ENCODE assay signal across 8 cellular contexts in the genomic region with DNA sequence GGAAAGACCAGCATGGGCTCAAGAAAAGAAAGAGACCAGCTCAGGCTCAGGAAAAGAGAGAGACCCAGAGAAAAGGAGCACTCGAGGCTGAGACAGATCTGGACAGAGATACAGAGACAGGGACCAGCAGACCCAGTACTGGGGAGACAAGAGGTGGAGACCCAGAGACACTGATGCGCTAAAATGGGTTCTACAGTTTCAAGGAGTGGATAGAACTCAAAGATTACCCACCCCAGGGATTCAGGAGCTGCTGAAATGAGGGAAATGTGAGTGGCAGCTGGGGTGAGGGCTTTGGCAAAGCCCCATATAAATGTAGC. TPM values are rescaled to one million over a fixed set of nuclear protein-coding genes. Genes with fewer than 3 reads are reported as not detected.
DNase-seq lines count a peak whose midpoint lies in the region; ATAC-seq and TF ChIP-seq lines count a peak whose summit lies in the region.

No MANE protein-coding gene starts in this region.

- no peak for TF ChIP-seq EP300 in transverse colon (IDR thresholded peaks at IDR 0.05; ENCODE audit: low read depth)

- intact Hi-C loops in body of pancreas (cut with DNase I) (no loop called here), lower lobe of right lung (cut with DNase I) (no loop called here), transverse colon (cut with DNase I; ENCODE audit: low total_unique reads) (no loop called here)

- H3K36me3 ChIP-seq in body of pancreas (replicated peaks in 1 of 2; ENCODE audit: insufficient read depth in 1 of 2, low read depth in 2 of 2): no peaks in the 10 kb centered on the region
- no peaks in the 10 kb centered on the region for H3K36me3 ChIP-seq in lower lobe of right lung
- no peaks in the 10 kb centered on the region for H3K36me3 ChIP-seq in transverse colon

- peak overlapping the region; percentile 83 for H3K4me3 Mint-ChIP-seq in activated T-cell treated with anti-CD3 and anti-CD28 coated beads, Interleukin-2, amount 50 U/mL, for 4 hours

- H3K27me3 ChIP-seq in body of pancreas: no peaks in the 10 kb centered on the region
- no peaks in the 10 kb centered on the region for H3K27me3 ChIP-seq in lower lobe of right lung (ENCODE audit: low read depth)
- H3K27me3 ChIP-seq in transverse colon: no peaks in the 10 kb centered on the region

- no peaks in the 10 kb centered on the region for H3K9me3 ChIP-seq in body of pancreas
- H3K9me3 ChIP-seq in lower lobe of right lung: peaks cover 39% of the 10 kb centered on the region
- peaks cover 11 to 18% of the 10 kb centered on the region in 2 donors for H3K9me3 ChIP-seq in transverse colon

- TF ChIP-seq CTCF in body of pancreas (IDR thresholded peaks at IDR 0.05) (no peak), lower lobe of right lung (IDR thresholded peaks at IDR 0.05) (no peak), transverse colon (IDR thresholded peaks at IDR 0.05) (no peak)

- in situ Hi-C loops in transverse colon (cut with MboI; ENCODE audit: low pct_ligation_motif_present in 1 of 4, low pct_unique_long_range_greater_than_20kb in 1 of 4, low sequenced_read_pairs in 3 of 4): no loop called here

- peaks cover 8% of the 10 kb centered on the region for H3K36me3 Mint-ChIP-seq in activated T-cell treated with anti-CD3 and anti-CD28 coated beads, Interleukin-2, amount 50 U/mL, for 4 hours (ENCODE audit: insufficient read depth)

- H3K9me3 Mint-ChIP-seq in activated T-cell treated with anti-CD3 and anti-CD28 coated beads, Interleukin-2, amount 50 U/mL, for 4 hours: peaks cover 27% of the 10 kb centered on the region

- H3K4me3 ChIP-seq in body of pancreas: peak overlapping the region; percentile 66 to 88
- peak overlapping the region; percentile 86 for H3K4me3 ChIP-seq in lower lobe of right lung
- H3K4me3 ChIP-seq in transverse colon: peak overlapping the region; percentile 26 to 99 (median 78)

- TF ChIP-seq POLR2A in body of pancreas (IDR thresholded peaks at IDR 0.05) (no peak), transverse colon (IDR thresholded peaks at IDR 0.05) (no peak)

- H3K27me3 Mint-ChIP-seq in activated T-cell treated with anti-CD3 and anti-CD28 coated beads, Interleukin-2, amount 50 U/mL, for 4 hours (ENCODE audit: low read depth): no peaks in the 10 kb centered on the region

- ATAC-seq in activated T-cell treated with anti-CD3 and anti-CD28 coated beads, Interleukin-2, amount 50 U/mL, for 4 hours: no peak
- ATAC-seq in body of pancreas (no peak), lower lobe of right lung (no peak), HG03565 (IDR thresholded peaks at IDR 0.05; ENCODE audit: unreplicated experiment) (no peak)

- WGBS in body of pancreas, 2 donors: 13 to 17% methylated on average over 2 of the region's 2 CpGs
- WGBS in transverse colon (ENCODE audit: low coverage in 1 of 2), 2 donors: 14% methylated on average over 2 of the region's 2 CpGs; no CpG with 5 or more reads in 1 of the 2 donors

- H3K4me1 Mint-ChIP-seq in activated T-cell treated with anti-CD3 and anti-CD28 coated beads, Interleukin-2, amount 50 U/mL, for 4 hours (ENCODE audit: low read depth): peaks cover 11% of the 10 kb centered on the region

- H3K27ac ChIP-seq in body of pancreas (peak overlapping the region in 3 of 4 donors; percentile 84 to 96 (median 94)), lower lobe of right lung (peak overlapping the region; percentile 97), transverse colon (peak overlapping the region; percentile 82 to 97 (median 92))

- H3K4me1 ChIP-seq in body of pancreas: peaks cover 13% of the 10 kb centered on the region
- no peaks in the 10 kb centered on the region for H3K4me1 ChIP-seq in lower lobe of right lung
- H3K4me1 ChIP-seq in transverse colon: peaks cover 0 to 16% (median 7%) of the 10 kb centered on the region in 4 donors

- no peak for DNase-seq in activated T-cell treated with anti-CD3 and anti-CD28 coated beads, Interleukin-2, amount 50 U/mL, for 4 hours
- no peak for DNase-seq in activated T-cell treated with anti-CD3 and anti-CD28 coated beads, Interleukin-2, amount 50 U/mL, for 48 hours
- DNase-seq in body of pancreas (no peak), lower lobe of right lung (no peak), transverse colon (no peak), DMS53 treated with DMSO at 0.1 percent for 48 hours (lab: John Stamatoyannopoulos, UW; ENCODE audit: unreplicated experiment) (no peak)
- no peak for DNase-seq in activated effector memory CD4-positive, alpha-beta T cell treated with Interleukin-2 at 50 U/mL for 16 hours

RNA-seq across cellular contexts. Expression of gene ZSCAN18, which starts 0.6 kb away (rescaled TPM):
- 10 to 100 TPM in 1 of 3 donors, 1 to 10 TPM in 2; 7.6 to 11.7 (median 9.5) TPM for total RNA-seq in activated T-cell treated with anti-CD3 and anti-CD28 coated beads, Interleukin-2, amount 50 U/mL, for 4 hours
- total RNA-seq in body of pancreas (10 to 100 TPM; 37.4 to 43.2 TPM), lower lobe of right lung (44.2 TPM), transverse colon (10 to 100 TPM; 30.4 to 50.0 (median 42.8) TPM)

RNA-seq across cellular contexts. Expression of gene ZNF135, which starts 39.6 kb away (rescaled TPM):
- under 1 TPM; 0.27 to 0.48 (median 0.37) TPM for total RNA-seq in activated T-cell treated with anti-CD3 and anti-CD28 coated beads, Interleukin-2, amount 50 U/mL, for 4 hours
- total RNA-seq in body of pancreas (1 to 10 TPM; 3.9 to 4.9 TPM), lower lobe of right lung (3.6 TPM), transverse colon (10 to 100 TPM in 1 of 4 donors, 1 to 10 TPM in 3; 1.6 to 20.9 (median 2.1) TPM)

RNA-seq across cellular contexts. Expression of gene ZNF329, which starts 51.9 kb away (rescaled TPM):
- 1 to 10 TPM; 6.3 to 8.4 (median 7.0) TPM for total RNA-seq in activated T-cell treated with anti-CD3 and anti-CD28 coated beads, Interleukin-2, amount 50 U/mL, for 4 hours
- total RNA-seq in body of pancreas (1 to 10 TPM; 2.6 to 4.6 TPM), lower lobe of right lung (5.8 TPM), transverse colon (1 to 10 TPM in 3 of 4 donors, under 1 TPM in 1; 0.60 to 5.5 (median 4.0) TPM)
